ENCODE assay signal across 1 cellular context in the genomic region with DNA sequence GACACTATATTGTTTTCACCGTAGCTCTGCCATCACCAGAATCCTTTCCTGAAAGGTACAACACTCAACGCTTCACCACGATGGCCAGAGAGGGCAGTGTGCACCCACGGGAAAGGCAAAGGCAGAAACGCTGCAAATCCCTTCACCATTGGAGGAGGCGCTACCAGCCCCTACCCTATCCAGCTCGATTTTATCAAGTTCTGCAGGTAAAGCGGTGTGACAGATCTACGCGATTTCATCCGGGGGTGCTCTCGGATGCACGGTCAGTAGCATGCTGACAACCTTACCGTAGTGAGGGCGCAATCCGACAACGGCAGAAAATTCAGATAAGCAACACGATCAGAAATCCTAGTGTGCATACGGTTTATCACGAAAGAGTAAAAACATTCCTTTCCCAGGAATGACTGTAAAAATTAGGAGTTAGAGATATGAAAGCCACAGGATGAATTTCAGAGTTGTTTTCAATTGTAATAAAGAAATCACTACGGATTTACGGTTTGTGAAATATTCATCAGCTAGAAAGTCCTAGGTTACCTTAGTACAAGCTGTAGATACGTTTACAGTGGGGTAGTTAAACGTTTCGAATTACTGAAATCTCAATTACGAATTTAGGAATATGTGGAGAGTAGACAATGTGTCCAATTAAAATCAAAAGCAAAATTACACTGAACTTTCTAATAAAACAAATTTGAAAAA.
A peak's percentile ranks its signal among the peaks of the same experiment; 100 is the strongest.
TF ChIP-seq lines count a peak whose summit lies in the region.

No MANE protein-coding gene starts in this region.

TF ChIP-seq in IMR-90, 13 proteins besides CTCF, POLR2A, EP300 and RAD21:
- TF ChIP-seq SMC3 (IDR thresholded peaks at IDR 0.05; ENCODE audit: low read depth, low read length): peak; percentile 64
- TF ChIP-seq MAZ (IDR thresholded peaks at IDR 0.05; ENCODE audit: borderline replicate concordance, low read depth, low read length): peak; percentile 13; the same call in 1 of the 2 replicates
- no peak for TF ChIP-seq BHLHE40 (IDR thresholded peaks at IDR 0.05; ENCODE audit: low read depth, low read length)
